ENCODE assay signal across 1 cellular context in the genomic region with DNA sequence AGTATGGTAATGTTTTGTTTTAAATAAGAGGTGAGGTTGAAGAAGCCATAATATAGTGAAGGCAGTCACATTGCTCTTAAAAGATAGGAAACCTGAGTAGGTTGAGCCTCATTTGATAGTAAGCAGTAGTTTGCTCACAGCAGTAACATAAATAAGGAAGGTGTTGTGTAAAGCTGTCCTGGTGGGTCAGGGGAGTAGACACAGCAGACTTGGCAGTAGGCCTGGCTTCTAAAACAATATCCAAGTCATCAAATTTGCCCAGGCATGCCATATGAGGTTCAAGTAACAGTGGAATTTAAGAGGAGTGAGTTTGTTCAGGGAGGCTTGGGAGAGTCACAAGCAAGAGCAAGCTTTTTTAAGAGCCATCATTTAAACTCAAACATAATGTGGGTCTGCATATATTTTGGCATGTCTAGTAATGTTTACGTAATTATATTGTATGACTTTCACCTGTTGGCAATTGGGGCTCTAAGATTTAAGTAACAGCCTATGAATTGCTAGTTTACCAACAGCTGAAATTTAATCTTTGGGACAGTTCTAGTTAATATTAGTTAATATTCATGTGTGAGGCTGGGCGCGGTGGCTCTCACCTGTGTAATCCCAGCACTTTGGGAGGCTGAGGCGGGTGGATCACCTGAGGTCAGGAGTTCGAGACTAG.
TF ChIP-seq lines count a peak whose summit lies in the region.

No MANE protein-coding gene starts in this region.

TF ChIP-seq in HepG2, 621 proteins besides CTCF, POLR2A, EP300 and RAD21 (continued from another document):
- no peak for TF ChIP-seq MED8 (CRISPR knock-in tag; IDR thresholded peaks at IDR 0.05; ENCODE audit: insufficient replicate concordance)
- no peak for TF ChIP-seq ATRX (CRISPR knock-in tag; IDR thresholded peaks at IDR 0.05; ENCODE audit: borderline replicate concordance)
- TF ChIP-seq GATAD2A (CRISPR knock-in tag; IDR thresholded peaks at IDR 0.05): peak; percentile 62
- TF ChIP-seq SIX4 (CRISPR knock-in tag; IDR thresholded peaks at IDR 0.05): peak; percentile 53; the same call in 1 of the 2 replicates
- 0 out of 2 replicates have a peak, but pooled peaks have one; percentile 25 for TF ChIP-seq PATZ1 (CRISPR knock-in tag; IDR thresholded peaks at IDR 0.05)
- 0 out of 2 replicates have a peak, but pooled peaks have one; percentile 36 for TF ChIP-seq IRF2 (CRISPR knock-in tag; IDR thresholded peaks at IDR 0.05)
- no peak for TF ChIP-seq TOPORS (CRISPR knock-in tag; IDR thresholded peaks at IDR 0.05)
- TF ChIP-seq ZSCAN9 (CRISPR knock-in tag; IDR thresholded peaks at IDR 0.05; ENCODE audit: borderline replicate concordance): peak; percentile 29; the same call in 1 of the 2 replicates
- 0 out of 2 replicates have a peak, but pooled peaks have one; percentile 18 for TF ChIP-seq HMG20A (CRISPR knock-in tag; IDR thresholded peaks at IDR 0.05; ENCODE audit: borderline replicate concordance)
- TF ChIP-seq, protein P1, sequence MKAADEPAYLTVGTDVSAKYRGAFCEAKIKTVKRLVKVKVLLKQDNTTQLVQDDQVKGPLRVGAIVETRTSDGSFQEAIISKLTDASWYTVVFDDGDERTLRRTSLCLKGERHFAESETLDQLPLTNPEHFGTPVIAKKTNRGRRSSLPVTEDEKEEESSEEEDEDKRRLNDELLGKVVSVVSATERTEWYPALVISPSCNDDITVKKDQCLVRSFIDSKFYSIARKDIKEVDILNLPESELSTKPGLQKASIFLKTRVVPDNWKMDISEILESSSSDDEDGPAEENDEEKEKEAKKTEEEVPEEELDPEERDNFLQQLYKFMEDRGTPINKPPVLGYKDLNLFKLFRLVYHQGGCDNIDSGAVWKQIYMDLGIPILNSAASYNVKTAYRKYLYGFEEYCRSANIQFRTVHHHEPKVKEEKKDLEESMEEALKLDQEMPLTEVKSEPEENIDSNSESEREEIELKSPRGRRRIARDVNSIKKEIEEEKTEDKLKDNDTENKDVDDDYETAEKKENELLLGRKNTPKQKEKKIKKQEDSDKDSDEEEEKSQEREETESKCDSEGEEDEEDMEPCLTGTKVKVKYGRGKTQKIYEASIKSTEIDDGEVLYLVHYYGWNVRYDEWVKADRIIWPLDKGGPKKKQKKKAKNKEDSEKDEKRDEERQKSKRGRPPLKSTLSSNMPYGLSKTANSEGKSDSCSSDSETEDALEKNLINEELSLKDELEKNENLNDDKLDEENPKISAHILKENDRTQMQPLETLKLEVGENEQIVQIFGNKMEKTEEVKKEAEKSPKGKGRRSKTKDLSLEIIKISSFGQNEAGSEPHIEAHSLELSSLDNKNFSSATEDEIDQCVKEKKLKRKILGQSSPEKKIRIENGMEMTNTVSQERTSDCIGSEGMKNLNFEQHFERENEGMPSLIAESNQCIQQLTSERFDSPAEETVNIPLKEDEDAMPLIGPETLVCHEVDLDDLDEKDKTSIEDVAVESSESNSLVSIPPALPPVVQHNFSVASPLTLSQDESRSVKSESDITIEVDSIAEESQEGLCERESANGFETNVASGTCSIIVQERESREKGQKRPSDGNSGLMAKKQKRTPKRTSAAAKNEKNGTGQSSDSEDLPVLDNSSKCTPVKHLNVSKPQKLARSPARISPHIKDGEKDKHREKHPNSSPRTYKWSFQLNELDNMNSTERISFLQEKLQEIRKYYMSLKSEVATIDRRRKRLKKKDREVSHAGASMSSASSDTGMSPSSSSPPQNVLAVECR (CRISPR knock-in tag; IDR thresholded peaks at IDR 0.05; ENCODE audit: borderline replicate concordance): no peak
- TF ChIP-seq SAP130 (CRISPR knock-in tag; IDR thresholded peaks at IDR 0.05; ENCODE audit: low read depth): peak; percentile 31; the same call in 1 of the 2 replicates
- no peak for TF ChIP-seq SMC3 (IDR thresholded peaks at IDR 0.05; ENCODE audit: low read length)
- TF ChIP-seq, protein P2, sequence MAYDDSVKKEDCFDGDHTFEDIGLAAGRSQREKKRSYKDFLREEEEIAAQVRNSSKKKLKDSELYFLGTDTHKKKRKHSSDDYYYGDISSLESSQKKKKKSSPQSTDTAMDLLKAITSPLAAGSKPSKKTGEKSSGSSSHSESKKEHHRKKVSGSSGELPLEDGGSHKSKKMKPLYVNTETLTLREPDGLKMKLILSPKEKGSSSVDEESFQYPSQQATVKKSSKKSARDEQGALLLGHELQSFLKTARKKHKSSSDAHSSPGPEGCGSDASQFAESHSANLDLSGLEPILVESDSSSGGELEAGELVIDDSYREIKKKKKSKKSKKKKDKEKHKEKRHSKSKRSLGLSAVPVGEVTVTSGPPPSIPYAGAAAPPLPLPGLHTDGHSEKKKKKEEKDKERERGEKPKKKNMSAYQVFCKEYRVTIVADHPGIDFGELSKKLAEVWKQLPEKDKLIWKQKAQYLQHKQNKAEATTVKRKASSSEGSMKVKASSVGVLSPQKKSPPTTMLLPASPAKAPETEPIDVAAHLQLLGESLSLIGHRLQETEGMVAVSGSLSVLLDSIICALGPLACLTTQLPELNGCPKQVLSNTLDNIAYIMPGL (CRISPR knock-in tag; IDR thresholded peaks at IDR 0.05; ENCODE audit: borderline replicate concordance in 1 of 2, low read depth in 1 of 2): 0 out of 4 replicates have a peak, but pooled peaks of 1 of the 2 experiments have one; percentile 13
- TF ChIP-seq, protein P3, sequence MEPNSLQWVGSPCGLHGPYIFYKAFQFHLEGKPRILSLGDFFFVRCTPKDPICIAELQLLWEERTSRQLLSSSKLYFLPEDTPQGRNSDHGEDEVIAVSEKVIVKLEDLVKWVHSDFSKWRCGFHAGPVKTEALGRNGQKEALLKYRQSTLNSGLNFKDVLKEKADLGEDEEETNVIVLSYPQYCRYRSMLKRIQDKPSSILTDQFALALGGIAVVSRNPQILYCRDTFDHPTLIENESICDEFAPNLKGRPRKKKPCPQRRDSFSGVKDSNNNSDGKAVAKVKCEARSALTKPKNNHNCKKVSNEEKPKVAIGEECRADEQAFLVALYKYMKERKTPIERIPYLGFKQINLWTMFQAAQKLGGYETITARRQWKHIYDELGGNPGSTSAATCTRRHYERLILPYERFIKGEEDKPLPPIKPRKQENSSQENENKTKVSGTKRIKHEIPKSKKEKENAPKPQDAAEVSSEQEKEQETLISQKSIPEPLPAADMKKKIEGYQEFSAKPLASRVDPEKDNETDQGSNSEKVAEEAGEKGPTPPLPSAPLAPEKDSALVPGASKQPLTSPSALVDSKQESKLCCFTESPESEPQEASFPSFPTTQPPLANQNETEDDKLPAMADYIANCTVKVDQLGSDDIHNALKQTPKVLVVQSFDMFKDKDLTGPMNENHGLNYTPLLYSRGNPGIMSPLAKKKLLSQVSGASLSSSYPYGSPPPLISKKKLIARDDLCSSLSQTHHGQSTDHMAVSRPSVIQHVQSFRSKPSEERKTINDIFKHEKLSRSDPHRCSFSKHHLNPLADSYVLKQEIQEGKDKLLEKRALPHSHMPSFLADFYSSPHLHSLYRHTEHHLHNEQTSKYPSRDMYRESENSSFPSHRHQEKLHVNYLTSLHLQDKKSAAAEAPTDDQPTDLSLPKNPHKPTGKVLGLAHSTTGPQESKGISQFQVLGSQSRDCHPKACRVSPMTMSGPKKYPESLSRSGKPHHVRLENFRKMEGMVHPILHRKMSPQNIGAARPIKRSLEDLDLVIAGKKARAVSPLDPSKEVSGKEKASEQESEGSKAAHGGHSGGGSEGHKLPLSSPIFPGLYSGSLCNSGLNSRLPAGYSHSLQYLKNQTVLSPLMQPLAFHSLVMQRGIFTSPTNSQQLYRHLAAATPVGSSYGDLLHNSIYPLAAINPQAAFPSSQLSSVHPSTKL (CRISPR knock-in tag; IDR thresholded peaks at IDR 0.05): peak; percentile 72
- TF ChIP-seq FOXA1 (IDR thresholded peaks at IDR 0.05): no peak
- peak; percentile 48; the same call in 1 of the 2 replicates for TF ChIP-seq FOXA1 (CRISPR knock-in tag; IDR thresholded peaks at IDR 0.05)
- peak; percentile 11; the same call in 1 of the 2 replicates for TF ChIP-seq SIX1 (CRISPR knock-in tag; IDR thresholded peaks at IDR 0.05; ENCODE audit: borderline replicate concordance)
- 0 out of 2 replicates have a peak, but pooled peaks have one; percentile 29 for TF ChIP-seq ZNF792 (CRISPR knock-in tag; IDR thresholded peaks at IDR 0.05)
- no peak for TF ChIP-seq FOSL2 (CRISPR knock-in tag; IDR thresholded peaks at IDR 0.05)
- TF ChIP-seq FOXP1 (IDR thresholded peaks at IDR 0.05): no peak
- peak; percentile 68; the same call in 1 of the 2 replicates for TF ChIP-seq FOXP1 (CRISPR knock-in tag; IDR thresholded peaks at IDR 0.05)
- peak; percentile 17; the same call in 1 of the 2 replicates for TF ChIP-seq ELF3 (CRISPR knock-in tag; IDR thresholded peaks at IDR 0.05)
- 0 out of 2 replicates have a peak, but pooled peaks have one; percentile 30 for TF ChIP-seq ZNF644 (CRISPR knock-in tag; IDR thresholded peaks at IDR 0.05; ENCODE audit: low read depth)
- 0 out of 4 replicates have a peak, but pooled peaks of 1 of the 2 experiments have one; percentile 18 for TF ChIP-seq MAFK (conservative IDR thresholded peaks at IDR 0.05 in 1 of 2, IDR thresholded peaks at IDR 0.05 in 1 of 2; ENCODE audit: low read length in 2 of 2)
- TF ChIP-seq ZNF3 (CRISPR knock-in tag; IDR thresholded peaks at IDR 0.05): no peak
- peak; percentile 38; the same call in 1 of the 2 replicates for TF ChIP-seq CEBPG (CRISPR knock-in tag; IDR thresholded peaks at IDR 0.05)
- TF ChIP-seq SOX13 (IDR thresholded peaks at IDR 0.05): no peak
- TF ChIP-seq SOX13 (CRISPR knock-in tag; conservative IDR thresholded peaks at IDR 0.05 in 1 of 2, IDR thresholded peaks at IDR 0.05 in 1 of 2): peak in 1 of 2 experiments; percentile 33; a peak in 1 of 4 replicates
- TF ChIP-seq FOXK1 (CRISPR knock-in tag; IDR thresholded peaks at IDR 0.05; ENCODE audit: borderline replicate concordance, low read depth): peak; percentile 24; the same call in 1 of the 2 replicates
- TF ChIP-seq NCOA2 (CRISPR knock-in tag; IDR thresholded peaks at IDR 0.05): peak; percentile 50
- TF ChIP-seq TCF7L2 (IDR thresholded peaks at IDR 0.05; ENCODE audit: low read depth, low read length): no peak
- TF ChIP-seq, protein P4, sequence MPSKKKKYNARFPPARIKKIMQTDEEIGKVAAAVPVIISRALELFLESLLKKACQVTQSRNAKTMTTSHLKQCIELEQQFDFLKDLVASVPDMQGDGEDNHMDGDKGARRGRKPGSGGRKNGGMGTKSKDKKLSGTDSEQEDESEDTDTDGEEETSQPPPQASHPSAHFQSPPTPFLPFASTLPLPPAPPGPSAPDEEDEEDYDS (CRISPR knock-in tag; IDR thresholded peaks at IDR 0.05): 0 out of 2 replicates have a peak, but pooled peaks have one; percentile 31
- TF ChIP-seq FOXA3 (CRISPR knock-in tag; IDR thresholded peaks at IDR 0.05): peak; percentile 65
- peak; percentile 41; the same call in 1 of the 2 replicates for TF ChIP-seq THAP11 (CRISPR knock-in tag; IDR thresholded peaks at IDR 0.05)
- peak; percentile 20 for TF ChIP-seq TEAD3 (CRISPR knock-in tag; optimal IDR thresholded peaks at IDR 0.05; ENCODE audit: borderline replicate concordance)
- 0 out of 2 replicates have a peak, but pooled peaks have one; percentile 51 for TF ChIP-seq ZBTB7B (CRISPR knock-in tag; IDR thresholded peaks at IDR 0.05)
- TF ChIP-seq, protein P5, sequence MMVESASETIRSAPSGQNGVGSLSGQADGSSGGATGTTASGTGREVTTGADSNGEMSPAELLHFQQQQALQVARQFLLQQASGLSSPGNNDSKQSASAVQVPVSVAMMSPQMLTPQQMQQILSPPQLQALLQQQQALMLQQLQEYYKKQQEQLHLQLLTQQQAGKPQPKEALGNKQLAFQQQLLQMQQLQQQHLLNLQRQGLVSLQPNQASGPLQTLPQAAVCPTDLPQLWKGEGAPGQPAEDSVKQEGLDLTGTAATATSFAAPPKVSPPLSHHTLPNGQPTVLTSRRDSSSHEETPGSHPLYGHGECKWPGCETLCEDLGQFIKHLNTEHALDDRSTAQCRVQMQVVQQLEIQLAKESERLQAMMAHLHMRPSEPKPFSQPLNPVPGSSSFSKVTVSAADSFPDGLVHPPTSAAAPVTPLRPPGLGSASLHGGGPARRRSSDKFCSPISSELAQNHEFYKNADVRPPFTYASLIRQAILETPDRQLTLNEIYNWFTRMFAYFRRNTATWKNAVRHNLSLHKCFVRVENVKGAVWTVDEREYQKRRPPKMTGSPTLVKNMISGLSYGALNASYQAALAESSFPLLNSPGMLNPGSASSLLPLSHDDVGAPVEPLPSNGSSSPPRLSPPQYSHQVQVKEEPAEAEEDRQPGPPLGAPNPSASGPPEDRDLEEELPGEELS (CRISPR knock-in tag; IDR thresholded peaks at IDR 0.05): peak; percentile 34; the same call in 1 of the 2 replicates
- TF ChIP-seq BCL6 (CRISPR knock-in tag; IDR thresholded peaks at IDR 0.05): 0 out of 2 replicates have a peak, but pooled peaks have one; percentile 19
